In the genomic region with DNA sequence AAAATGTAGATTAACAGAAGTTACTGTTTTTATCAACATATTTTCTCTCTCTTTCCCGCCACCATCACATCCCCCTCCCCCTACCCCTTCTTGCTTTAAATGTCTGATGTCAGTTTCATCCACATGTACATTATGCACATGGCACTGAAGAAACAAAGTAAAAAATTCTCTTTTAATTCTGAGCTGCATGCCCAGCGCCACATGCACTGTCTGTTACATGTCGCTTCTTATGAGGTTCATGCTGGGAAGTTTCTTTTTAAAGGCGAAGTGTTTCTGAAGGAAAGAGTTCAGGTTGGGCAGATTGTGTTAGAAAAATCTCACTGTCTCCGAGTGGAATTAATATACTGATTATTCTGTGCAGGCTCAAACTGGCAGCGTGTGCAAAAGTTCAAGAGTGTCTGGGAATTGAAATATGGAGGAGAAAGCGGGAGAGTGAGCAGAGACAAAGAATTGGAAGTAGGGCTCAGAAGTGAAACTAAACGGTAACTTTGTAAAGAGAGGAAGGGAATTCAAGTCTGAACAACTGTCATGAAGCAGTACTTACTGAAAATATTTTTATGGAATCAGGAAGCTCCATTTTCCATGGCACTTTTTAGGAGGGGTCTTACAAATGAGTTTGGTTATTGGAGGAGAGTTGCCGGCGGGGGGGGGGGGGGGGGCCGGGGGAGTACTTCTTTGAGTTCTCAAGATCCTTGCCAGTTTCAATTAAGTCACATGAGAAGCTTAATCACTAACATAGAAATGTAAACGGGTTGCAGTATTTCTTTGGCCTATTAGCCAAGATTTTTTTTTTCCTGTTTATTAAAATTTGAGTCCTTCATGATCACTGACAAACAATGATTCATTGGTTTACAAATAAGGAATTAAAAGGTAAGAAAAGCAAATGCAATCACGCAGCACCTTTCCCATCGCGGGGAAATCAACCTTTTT, we compare ENCODE assay signal across 8 cellular contexts.
DNase-seq lines count a peak whose midpoint lies in the region; ATAC-seq and TF ChIP-seq lines count a peak whose summit lies in the region.

No MANE protein-coding gene starts in this region.

- no peak overlapping the region for H3K9ac ChIP-seq in duodenal mucosa (ENCODE audit: low read depth in 1 of 2, low read length in 2 of 2)

- TF ChIP-seq CTCF in AG10803 (conservative IDR thresholded peaks at IDR 0.05; ENCODE audit: low read length) (no peak), natural killer cell (IDR thresholded peaks at IDR 0.05) (no peak), Peyer's patch (IDR thresholded peaks at IDR 0.05) (no peak)

- H3K4me1 Mint-ChIP-seq in natural killer cell: peaks cover 8 to 11% of the 10 kb centered on the region in 2 donors

- H3K4me3 Mint-ChIP-seq in natural killer cell: peak overlapping the region; percentile 94

- H3K9me3 ChIP-seq in KOPT-K1 (ENCODE audit: insufficient read depth, low read length, poor library complexity, severe bottlenecking) (no peaks in the 10 kb centered on the region), duodenal mucosa (ENCODE audit: control insufficient read depth in 1 of 2, low read length in 2 of 2) (no peaks in the 10 kb centered on the region), Peyer's patch (no peaks in the 10 kb centered on the region)
- H3K9me3 ChIP-seq in effector memory CD4-positive, alpha-beta T cell (ENCODE audit: control insufficient read depth, low read length): no peaks in the 10 kb centered on the region

- H3K36me3 ChIP-seq in KOPT-K1 (ENCODE audit: insufficient read depth, low read length) (no peaks in the 10 kb centered on the region), duodenal mucosa (ENCODE audit: control insufficient read depth in 1 of 2, insufficient read depth in 2 of 2, low read length in 2 of 2) (no peaks in the 10 kb centered on the region), Peyer's patch (no peaks in the 10 kb centered on the region)
- no peaks in the 10 kb centered on the region for H3K36me3 ChIP-seq in effector memory CD4-positive, alpha-beta T cell (ENCODE audit: control insufficient read depth, insufficient read depth, low read length)

- ATAC-seq in natural killer cell: peak in 1 of 3 donors; percentile 46

- peak overlapping the region; percentile 84 for H3K27ac ChIP-seq in KOPT-K1 (ENCODE audit: low read depth, low read length, poor library complexity, severe bottlenecking)
- no peak overlapping the region for H3K27ac ChIP-seq in duodenal mucosa (ENCODE audit: low read depth, low read length)
- no peak overlapping the region for H3K27ac ChIP-seq in effector memory CD4-positive, alpha-beta T cell (ENCODE audit: insufficient read depth, low read length, poor library complexity, severe bottlenecking)
- peak overlapping the region in 1 of 4 donors; percentile 35 for H3K27ac ChIP-seq in Peyer's patch

- H3K27me3 Mint-ChIP-seq in natural killer cell (ENCODE audit: low read depth in 2 of 2): no peaks in the 10 kb centered on the region

- TF ChIP-seq POLR2A in Peyer's patch (IDR thresholded peaks at IDR 0.05): no peak

- no peaks in the 10 kb centered on the region for H3K36me3 Mint-ChIP-seq in natural killer cell

- H3K4me3 ChIP-seq in AG10803 (ENCODE audit: low read length) (peak overlapping the region; percentile 51), duodenal mucosa (ENCODE audit: low read depth in 1 of 2, low read length in 2 of 2) (peak overlapping the region; percentile 35 to 50), Peyer's patch (peak overlapping the region in 2 of 4 donors; percentile 18 to 43)
- no peak overlapping the region for H3K4me3 ChIP-seq in effector memory CD4-positive, alpha-beta T cell (ENCODE audit: insufficient read depth, low read depth, low read length, poor library complexity, severe bottlenecking)

- H3K4me1 ChIP-seq in duodenal mucosa (ENCODE audit: control insufficient read depth in 1 of 2, insufficient read depth in 2 of 2, low read length in 2 of 2) (peaks cover 5 to 7% of the 10 kb centered on the region in 2 donors), Peyer's patch (no peaks in the 10 kb centered on the region)
- no peaks in the 10 kb centered on the region for H3K4me1 ChIP-seq in effector memory CD4-positive, alpha-beta T cell (ENCODE audit: control insufficient read depth, insufficient read depth, low read length, poor library complexity, severe bottlenecking)

- H3K9me3 Mint-ChIP-seq in natural killer cell: no peaks in the 10 kb centered on the region

- DNase-seq in AG10803 (ENCODE audit: low read depth) (peak; percentile 33), natural killer cell (no peak), head of caudate nucleus (no peak), Peyer's patch (no peak), KG1 (lab: John Stamatoyannopoulos, UW) (no peak)
- DNase-seq in effector memory CD4-positive, alpha-beta T cell: no peak

- H3K27me3 ChIP-seq in duodenal mucosa (ENCODE audit: control insufficient read depth in 1 of 2, insufficient read depth in 2 of 2, low read length in 2 of 2) (no peaks in the 10 kb centered on the region), Peyer's patch (no peaks in the 10 kb centered on the region)
- no peaks in the 10 kb centered on the region for H3K27me3 ChIP-seq in effector memory CD4-positive, alpha-beta T cell (replicated peaks; ENCODE audit: control insufficient read depth, insufficient read depth, low read length, poor library complexity, severe bottlenecking)

- H3K27ac Mint-ChIP-seq in natural killer cell: peak overlapping the region; percentile 33 to 76

- intact Hi-C loops in natural killer cell (cut with micrococcal nuclease) (loop anchor here (10.0 kb wide), 1 partner anchor 801 kb away; no protein-coding TSS in a partner anchor), head of caudate nucleus (cut with DNase I) (loop anchor here (10.0 kb wide), 3 partner anchors 129 to 801 kb away; partner anchors contain the start of gene ZBTB18)
